Comparison of ENCODE assay signal across 9 cellular contexts in the genomic region with DNA sequence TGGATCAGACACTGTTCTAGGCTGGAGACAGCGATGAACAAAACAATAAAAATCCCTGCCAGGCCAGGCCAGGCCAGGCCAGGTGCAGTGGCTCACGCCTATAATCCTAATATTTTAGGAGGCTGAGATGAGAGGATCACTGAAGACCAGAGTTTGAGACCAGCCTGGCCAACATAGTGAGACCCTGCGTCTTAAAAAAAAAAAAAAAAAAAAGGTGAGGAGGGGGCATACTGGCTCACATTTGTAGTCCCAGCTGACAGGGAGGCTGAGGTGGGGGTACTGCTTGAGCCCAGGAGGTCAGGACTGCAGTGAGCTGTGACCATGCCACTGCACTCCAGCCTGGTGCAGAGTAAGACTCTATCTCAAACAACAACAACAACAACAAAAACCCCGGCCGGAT. TPM values are rescaled to one million over a fixed set of nuclear protein-coding genes. Genes with fewer than 3 reads are reported as not detected.
"Had no signal": no experiment of that assay in that cellular context is flagged by ENCODE, and none has a peak within 500 bp of the region (broad histone marks: within the 10 kb centered on the region; RNA-seq: fewer than 3 reads in every experiment).

No MANE protein-coding gene starts in this region.

- H3K27ac Mint-ChIP-seq: IgD-negative memory B cell had no signal

- H3K27ac ChIP-seq: HL-60 had no signal

- FAIRE-seq: HepG2, HTR-8/SVneo had no signal

- DNase-seq: IMR-90, KBM-7, KG1 had no signal

- ATAC-seq: HepG2 had no signal

- H3K9me3 Mint-ChIP-seq: IgD-negative memory B cell had no signal

- H3K4me3 Mint-ChIP-seq: IgD-negative memory B cell had no signal

RNA-seq across cellular contexts. Expression of a gene that starts 4.5 kb away (rescaled TPM):
- total RNA-seq: HepG2, HT1080, IMR-90 had no signal
- polyA plus RNA-seq: HepG2, IgD-negative memory B cell, IMR-90 had no signal

RNA-seq across cellular contexts. Expression of a gene that starts 13.3 kb away (rescaled TPM):
- total RNA-seq: HepG2, HT1080, IMR-90 had no signal
- polyA plus RNA-seq: HepG2, IMR-90 had no signal

RNA-seq across cellular contexts. Expression of a gene that starts 38.2 kb away (rescaled TPM):
- total RNA-seq: HepG2, HT-29, HT1080, IMR-90 had no signal
- polyA plus RNA-seq: HepG2, IgD-negative memory B cell, IMR-90 had no signal
